ENCODE assay signal across 24 cellular contexts in the genomic region with DNA sequence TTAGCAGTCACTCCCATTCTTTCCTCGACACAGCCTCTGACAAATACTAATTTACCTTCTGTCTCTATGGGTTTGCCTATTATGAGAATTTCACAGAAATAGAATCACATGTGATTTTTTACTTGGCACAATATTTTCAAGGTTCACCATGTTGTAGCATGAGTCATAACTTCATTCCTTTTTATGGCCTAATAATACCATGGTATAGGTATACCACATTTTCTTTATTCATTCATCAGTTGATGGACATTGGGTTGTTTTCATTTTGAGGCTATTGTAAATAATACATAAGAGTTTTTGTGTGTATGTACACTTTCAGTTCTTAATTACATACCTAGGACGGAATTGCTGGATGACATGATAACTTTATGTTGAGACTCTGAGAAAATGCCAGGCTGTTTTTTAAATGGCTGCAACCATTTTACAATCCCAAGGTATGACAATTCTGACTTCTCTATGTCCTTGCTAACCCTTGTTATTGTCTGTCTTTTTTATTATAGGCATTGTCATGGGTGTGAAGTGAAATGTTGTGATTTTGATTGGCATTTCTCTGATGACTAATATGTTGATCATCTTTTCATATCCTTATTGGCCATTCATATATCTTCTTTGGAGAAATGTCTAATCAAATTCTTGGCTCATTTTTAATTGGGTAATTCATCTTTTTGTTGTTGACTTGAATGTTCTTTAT.
"Had no signal": no experiment of that assay in that cellular context is flagged by ENCODE, and none has a peak within 500 bp of the region (broad histone marks: within the 10 kb centered on the region; RNA-seq: fewer than 3 reads in every experiment).

No MANE protein-coding gene starts in this region.

- H3K9me3 Mint-ChIP-seq: dendritic cell treated with granulocyte-macrophage colony-stimulating factor and Interleukin-4, amounts not matched to agents 40 ng/mL and 50 ng/mL, for 4 days; nephron progenitor cell had no signal

- H3K4me3 ChIP-seq: gastrocnemius medialis, heart right ventricle, left ventricle myocardium inferior, lower lobe of right lung, prostate gland, right lobe of liver, spleen, testis, tibial nerve had no signal

- H3K27ac ChIP-seq: gastrocnemius medialis, heart right ventricle, left ventricle myocardium inferior, lower lobe of right lung, parathyroid adenoma, prostate gland, right lobe of liver, spleen, testis, tibial nerve had no signal

- H3K36me3 Mint-ChIP-seq: naive thymus-derived CD4-positive, alpha-beta T cell; stimulated activated naive B cell treated with anti-CD40 and anti-IgM and Interleukin-4, amounts not matched to agents 10 μg/mL and 1 μg/mL and 100 μg/mL, for 72 hours had no signal

- H3K4me3 Mint-ChIP-seq: dendritic cell treated with granulocyte-macrophage colony-stimulating factor and Interleukin-4, amounts not matched to agents 40 ng/mL and 50 ng/mL, for 4 days; naive thymus-derived CD4-positive, alpha-beta T cell; nephron progenitor cell; stimulated activated naive B cell treated with anti-CD40 and anti-IgM and Interleukin-4, amounts not matched to agents 10 μg/mL and 1 μg/mL and 100 μg/mL, for 72 hours; stimulated activated naive CD8-positive, alpha-beta T cell treated with anti-CD3 and anti-CD28 coated beads, Interleukin-15, amount 100 ng/mL, for 72 hours had no signal

- H3K4me1 ChIP-seq: gastrocnemius medialis, heart right ventricle, left ventricle myocardium inferior, lower lobe of right lung, parathyroid adenoma, prostate gland, right lobe of liver, spleen, testis, tibial nerve had no signal

- H3K9me3 ChIP-seq: gastrocnemius medialis, heart right ventricle, left ventricle myocardium inferior, lower lobe of right lung, prostate gland, right lobe of liver, spleen, testis, tibial nerve had no signal

- ATAC-seq: esophagus mucosa; gastrocnemius medialis; heart right ventricle; lower lobe of right lung; naive thymus-derived CD4-positive, alpha-beta T cell; right lobe of liver; stimulated activated naive B cell treated with anti-CD40 and anti-IgM and Interleukin-4, amounts not matched to agents 10 μg/mL and 1 μg/mL and 100 μg/mL, for 72 hours; stimulated activated naive CD8-positive, alpha-beta T cell treated with anti-CD3 and anti-CD28 coated beads, Interleukin-15, amount 100 ng/mL, for 72 hours had no signal

- FAIRE-seq: colon, keratinocyte had no signal

- DNase-seq: cerebellar nuclear complex; gastrocnemius medialis; heart right ventricle; hypothalamus; left ventricle myocardium inferior; lower lobe of right lung; mesendoderm; naive thymus-derived CD4-positive, alpha-beta T cell; nephron progenitor cell; right lobe of liver; spleen; stimulated activated CD4-positive, alpha-beta T cell treated with anti-CD3 and anti-CD28 coated beads, Interleukin-15, amount 100 ng/mL, for 24 hours; stimulated activated CD4-positive, alpha-beta T cell treated with anti-CD3 and anti-CD28 coated beads, Interleukin-1b, Interleukin-23, amount 100 ng/mL, for 48 hours; stimulated activated CD4-positive, alpha-beta T cell treated with anti-CD3 and anti-CD28 coated beads, Interleukin-4, amount 100 ng/mL, for 24 hours; stimulated activated naive B cell treated with anti-CD40 and anti-IgM and Interleukin-4, amounts not matched to agents 10 μg/mL and 1 μg/mL and 100 μg/mL, for 72 hours; stimulated activated naive CD8-positive, alpha-beta T cell treated with anti-CD3 and anti-CD28 coated beads, Interleukin-15, amount 100 ng/mL, for 72 hours; testis had no signal

- H3K27ac Mint-ChIP-seq: dendritic cell treated with granulocyte-macrophage colony-stimulating factor and Interleukin-4, amounts not matched to agents 40 ng/mL and 50 ng/mL, for 4 days; naive thymus-derived CD4-positive, alpha-beta T cell; nephron progenitor cell; stimulated activated naive B cell treated with anti-CD40 and anti-IgM and Interleukin-4, amounts not matched to agents 10 μg/mL and 1 μg/mL and 100 μg/mL, for 72 hours; stimulated activated naive CD8-positive, alpha-beta T cell treated with anti-CD3 and anti-CD28 coated beads, Interleukin-15, amount 100 ng/mL, for 72 hours had no signal

- H3K4me1 Mint-ChIP-seq: nephron progenitor cell had no signal

- H3K27me3 Mint-ChIP-seq: stimulated activated naive CD8-positive, alpha-beta T cell treated with anti-CD3 and anti-CD28 coated beads, Interleukin-15, amount 100 ng/mL, for 72 hours had no signal
